ENCODE assay signal across 19 cellular contexts in the genomic region with DNA sequence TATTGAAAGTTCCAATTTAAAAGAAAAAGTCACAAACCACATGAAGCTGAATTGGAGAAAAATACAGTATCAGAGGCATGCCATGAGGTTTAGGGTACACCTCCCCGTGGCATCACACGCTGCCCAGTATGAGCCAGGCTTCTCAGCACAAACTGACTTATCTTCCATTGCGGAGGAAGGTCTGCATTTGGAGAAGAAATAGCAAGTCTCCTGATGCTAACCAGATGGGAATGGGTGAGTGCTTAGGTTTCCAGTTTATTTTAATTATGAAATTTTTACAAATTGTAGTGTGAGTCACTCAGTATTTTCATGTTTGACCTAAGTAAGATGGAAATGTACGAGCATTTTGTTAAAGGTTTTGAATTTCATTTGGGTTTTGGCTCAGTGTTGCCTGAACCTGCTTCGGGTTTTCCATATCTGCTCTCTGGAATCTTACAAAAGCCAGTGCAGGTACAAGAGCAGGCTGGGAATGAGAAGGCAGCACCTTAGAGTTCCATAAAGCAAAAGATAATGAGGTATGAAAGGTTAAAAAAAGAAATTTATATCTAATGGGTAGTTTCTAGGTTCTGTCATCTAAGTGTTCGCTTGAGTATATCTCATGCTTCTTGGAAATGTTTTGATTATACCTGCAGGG.
DNase-seq lines count a peak whose midpoint lies in the region; FAIRE-seq and TF ChIP-seq lines count a peak whose summit lies in the region.
"Had no signal": no experiment of that assay in that cellular context is flagged by ENCODE, and none has a peak within 500 bp of the region (broad histone marks: within the 10 kb centered on the region; RNA-seq: fewer than 3 reads in every experiment).

No MANE protein-coding gene starts in this region.

- no peak for FAIRE-seq in GM12891 (lab: Jason Lieb, UNC)
- FAIRE-seq: GM12892 had no signal

- intact Hi-C loops in left ventricle myocardium inferior (cut with micrococcal nuclease) (loop anchor here (10.0 kb wide), 1 partner anchor 109 kb away; no protein-coding TSS in a partner anchor), sigmoid colon (cut with DNase I) (no loop called here)

- no peaks in the 10 kb centered on the region for H3K27me3 ChIP-seq in left ventricle myocardium inferior (ENCODE audit: low read depth)
- no peaks in the 10 kb centered on the region for H3K27me3 ChIP-seq in right atrium auricular region
- H3K27me3 ChIP-seq in adipocyte (replicated peaks; ENCODE audit: control insufficient read depth, insufficient read depth, low read length), result no peaks in the 10 kb centered on the region
- no peaks in the 10 kb centered on the region for H3K27me3 ChIP-seq in iPS-18a (ENCODE audit: control insufficient read depth, insufficient read depth, low read length)
- no peaks in the 10 kb centered on the region for H3K27me3 ChIP-seq in sigmoid colon
- H3K27me3 ChIP-seq: Peyer's patch had no signal

- H3K4me3 ChIP-seq in left ventricle myocardium inferior, result peak overlapping the region; percentile 16
- no peak overlapping the region for H3K4me3 ChIP-seq in right atrium auricular region
- no peak overlapping the region for H3K4me3 ChIP-seq in adipocyte (ENCODE audit: low read length)
- no peak overlapping the region for H3K4me3 ChIP-seq in iPS-18a (ENCODE audit: low read length)
- H3K4me3 ChIP-seq in sigmoid colon, result no peak overlapping the region
- H3K4me3 ChIP-seq: HAP-1, Peyer's patch had no signal

- H3K9ac ChIP-seq in adipocyte (ENCODE audit: low read length), result no peak overlapping the region
- peak overlapping the region; percentile 9 for H3K9ac ChIP-seq in iPS-18a (ENCODE audit: low read length)

- H3K36me3 ChIP-seq in left ventricle myocardium inferior, result no peaks in the 10 kb centered on the region
- no peaks in the 10 kb centered on the region for H3K36me3 ChIP-seq in right atrium auricular region
- no peaks in the 10 kb centered on the region for H3K36me3 ChIP-seq in adipocyte (ENCODE audit: control insufficient read depth, insufficient read depth, low read length, severe bottlenecking)
- no peaks in the 10 kb centered on the region for H3K36me3 ChIP-seq in iPS-18a (ENCODE audit: control insufficient read depth, low read depth, low read length)
- H3K36me3 ChIP-seq in sigmoid colon, result no peaks in the 10 kb centered on the region
- H3K36me3 ChIP-seq: HAP-1, Peyer's patch had no signal

- TF ChIP-seq POLR2A in sigmoid colon (IDR thresholded peaks at IDR 0.05), result no peak
- TF ChIP-seq POLR2A in GM12891 (IDR thresholded peaks at IDR 0.05; ENCODE audit: low read depth, low read length), result no peak

- DNase-seq in left ventricle myocardium inferior (no peak), right atrium auricular region (ENCODE audit: low spot score) (no peak), adipocyte (ENCODE audit: low read depth) (peak; percentile 75), GM13976 (ENCODE audit: low spot score) (no peak), GM19240 (ENCODE audit: insufficient read length, low spot score) (no peak), sigmoid colon (no peak), GM12891 (ENCODE audit: insufficient read length, low spot score) (no peak)
- DNase-seq: Caco-2; CD4-positive, alpha-beta T cell; Kasumi-1; MM.1S; NCI-H1092 treated with DMSO at 0.1 percent for 48 hours; NCI-H2081 treated with DMSO at 0.1 percent for 48 hours; NCI-H446 treated with DMSO at 0.1 percent for 48 hours; Peyer's patch had no signal

- peak overlapping the region; percentile 46 for H3K27ac ChIP-seq in left ventricle myocardium inferior (replicated peaks)
- no peak overlapping the region for H3K27ac ChIP-seq in right atrium auricular region
- peak overlapping the region; percentile 12 for H3K27ac ChIP-seq in iPS-18a (ENCODE audit: low read length)
- no peak overlapping the region for H3K27ac ChIP-seq in sigmoid colon
- H3K27ac ChIP-seq: HL-60, Peyer's patch had no signal

- TF ChIP-seq CTCF in left ventricle myocardium inferior (IDR thresholded peaks at IDR 0.05; ENCODE audit: borderline replicate concordance) (no peak), right atrium auricular region (IDR thresholded peaks at IDR 0.05) (no peak), GM13976 (IDR thresholded peaks at IDR 0.05; ENCODE audit: borderline replicate concordance, control extremely low read depth, extremely low read depth, insufficient read depth, missing control alignments) (no peak), sigmoid colon (IDR thresholded peaks at IDR 0.05) (no peak)

- in situ Hi-C loops in GM13976 (cut with MboI; ENCODE audit: low sequenced_read_pairs, unreplicated experiment), result no loop called here

- TF ChIP-seq EP300 in sigmoid colon (IDR thresholded peaks at IDR 0.05), result no peak

- H3K9me3 ChIP-seq in left ventricle myocardium inferior (replicated peaks) (no peaks in the 10 kb centered on the region), right atrium auricular region (no peaks in the 10 kb centered on the region), adipocyte (ENCODE audit: control insufficient read depth, low read length) (no peaks in the 10 kb centered on the region), iPS-18a (ENCODE audit: control insufficient read depth, low read depth, low read length) (no peaks in the 10 kb centered on the region), sigmoid colon (no peaks in the 10 kb centered on the region)
- H3K9me3 ChIP-seq: Caco-2, HAP-1, Peyer's patch had no signal

- 96 to 97% methylated on average over 6 of the region's 6 CpGs for WGBS in sigmoid colon, 2 donors

- H3K4me1 ChIP-seq in left ventricle myocardium inferior (peaks cover 12% of the 10 kb centered on the region), right atrium auricular region (peaks cover 0 to 6% of the 10 kb centered on the region in 2 donors), adipocyte (ENCODE audit: control insufficient read depth, insufficient read depth, low read length) (peaks cover 23% of the 10 kb centered on the region), iPS-18a (ENCODE audit: control insufficient read depth, low read depth, low read length) (peaks cover 53% of the 10 kb centered on the region), sigmoid colon (peaks cover 0 to 5% (median 0%) of the 10 kb centered on the region in 4 donors)
- H3K4me1 ChIP-seq: Caco-2, Peyer's patch had no signal

TF ChIP-seq in GM12891, 5 proteins besides CTCF, POLR2A, EP300 and RAD21:
- TF ChIP-seq TAF1 (IDR thresholded peaks at IDR 0.05; ENCODE audit: low read depth, low read length), result no peak
- no peak for TF ChIP-seq SPI1 (IDR thresholded peaks at IDR 0.05; ENCODE audit: low read depth, low read length)
TF ChIP-seq in GM12891: peak in this region for 0.

Comparison
In these comparisons a context has a peak if more than half of its experiments do, and no peak if none do; other contexts are left out.
1. H3K27ac ChIP-seq: peak in left ventricle myocardium inferior (single experiment) and iPS-18a (single experiment); none in right atrium auricular region (0 of 2) and sigmoid colon (0 of 4).